In the genomic region with DNA sequence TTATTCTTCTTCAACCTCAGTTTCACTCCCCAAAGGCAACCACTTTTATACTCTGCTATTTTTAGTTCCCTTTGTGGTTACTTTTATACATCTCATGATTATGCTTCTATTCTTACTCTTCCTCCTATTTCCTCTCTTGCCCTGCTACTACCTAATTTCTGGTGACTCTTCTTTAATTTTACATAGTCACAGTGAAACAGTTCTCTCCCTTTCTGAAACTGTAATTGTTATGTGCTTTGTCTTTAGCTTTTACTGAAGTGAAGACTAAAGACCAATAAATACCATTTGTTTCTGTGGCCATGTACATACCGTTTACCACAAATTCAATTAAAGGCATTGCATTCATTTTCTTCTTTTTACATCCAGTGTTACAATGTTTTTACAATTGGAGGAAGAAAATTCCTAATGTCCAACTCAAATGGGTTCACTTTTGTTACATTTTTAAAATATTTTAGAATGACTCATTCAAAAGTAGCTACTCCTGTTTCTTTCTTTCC, we compare ENCODE assay signal across 8 cellular contexts.
DNase-seq lines count a peak whose midpoint lies in the region; ATAC-seq and TF ChIP-seq lines count a peak whose summit lies in the region.

No MANE protein-coding gene starts in this region.

- no peaks in the 10 kb centered on the region for H3K79me2 ChIP-seq in mammary epithelial cell (ENCODE audit: insufficient read depth, low read length)

- H3K27ac ChIP-seq in BLaER1 (peak overlapping the region; percentile 68), mammary epithelial cell (ENCODE audit: insufficient read depth, low read depth, low read length) (no peak overlapping the region)

- H2AFZ ChIP-seq in mammary epithelial cell (ENCODE audit: low read depth, low read length) = peak overlapping the region; percentile 72

- ATAC-seq in GM21423 (IDR thresholded peaks at IDR 0.05; ENCODE audit: unreplicated experiment) (peak; percentile 87), HG03469 (IDR thresholded peaks at IDR 0.05; ENCODE audit: unreplicated experiment) (peak; percentile 98)

- no peaks in the 10 kb centered on the region; the same call in 1 of the 2 replicates for H3K36me3 ChIP-seq in BLaER1
- no peaks in the 10 kb centered on the region for H3K36me3 ChIP-seq in mammary epithelial cell (ENCODE audit: insufficient read depth, low read length)

- dilution Hi-C loops in mammary epithelial cell (cut with HindIII; ENCODE audit: low sequenced_read_pairs) = no loop called here

- H3K4me1 ChIP-seq in BLaER1 (peaks cover 41% of the 10 kb centered on the region), mammary epithelial cell (ENCODE audit: insufficient read depth, low read length) (no peaks in the 10 kb centered on the region)

- H3K4me3 ChIP-seq in BLaER1 = peak overlapping the region; percentile 23; the same call in 1 of the 2 replicates
- no peak overlapping the region for H3K4me3 ChIP-seq in mammary epithelial cell (replicated peaks in 1 of 3; ENCODE audit: insufficient read depth in 1 of 3, low read depth in 2 of 3, low read length in 3 of 3)

- DNase-seq in mammary epithelial cell (peak; percentile 23), posterior vena cava (ENCODE audit: low spot score) (no peak), occipital lobe (lab: John Stamatoyannopoulos, UW) (no peak), pons (ENCODE audit: low spot score) (no peak)
- no peak for DNase-seq in activated CD8-positive, alpha-beta memory T cell treated with anti-CD3 and anti-CD28 coated beads, Interleukin-2, amount 50 U/mL, for 4 hours

- intact Hi-C loops in mammary epithelial cell (cut with micrococcal nuclease) (no loop called here), posterior vena cava (cut with DNase I) (no loop called here)

- H3K27me3 ChIP-seq in BLaER1 (no peaks in the 10 kb centered on the region), mammary epithelial cell (ENCODE audit: insufficient read depth, low read length) (no peaks in the 10 kb centered on the region)

- peak overlapping the region; percentile 66 for H3K4me2 ChIP-seq in BLaER1
- peak overlapping the region; percentile 57 for H3K4me2 ChIP-seq in mammary epithelial cell (ENCODE audit: insufficient read depth, low read depth, low read length)

- H3K9ac ChIP-seq in BLaER1 (no peak overlapping the region), mammary epithelial cell (ENCODE audit: insufficient read depth, low read length) (no peak overlapping the region)

- in situ Hi-C loops in mammary epithelial cell (cut with MboI; ENCODE audit: low sequenced_read_pairs in 2 of 2) = no loop called here

- no TSS peak for BruUV-seq in mammary epithelial cell (replicated peaks; lab: Mats Ljungman, UMichigan)

- WGBS in mammary epithelial cell (ENCODE audit: low coverage, missing lambda C conversion rate) = 0% methylated on average over 1 of the region's 1 CpG

- H3K9me3 ChIP-seq in BLaER1 (peaks cover 71% of the 10 kb centered on the region), mammary epithelial cell (replicated peaks; ENCODE audit: insufficient read depth, low read length) (no peaks in the 10 kb centered on the region)

- H4K20me1 ChIP-seq in BLaER1 (no peaks in the 10 kb centered on the region), mammary epithelial cell (ENCODE audit: insufficient read depth, low read length) (no peaks in the 10 kb centered on the region)

- TF ChIP-seq CTCF in mammary epithelial cell (conservative IDR thresholded peaks at IDR 0.05 in 1 of 2, IDR thresholded peaks at IDR 0.05 in 1 of 2; ENCODE audit: extremely low read depth in 1 of 2, insufficient read depth in 1 of 2, low read depth in 1 of 2, low read length in 2 of 2) = no peak

- CTCF ChIA-PET in mammary epithelial cell (lab: Charles Lee; ENCODE audit: low non-redundant PET) = interaction anchor here (0.6 kb wide), 1 partner anchor 62 kb away, joined by 9 read pairs; no protein-coding TSS in a partner anchor
